9 cellular contexts compared by ENCODE assay signal in genomic region chr9:37035472-37036236, GRCh38. TPM values are rescaled to one million over a fixed set of nuclear protein-coding genes. Genes with fewer than 3 reads are reported as not detected.
DNase-seq lines count a peak whose midpoint lies in the region; ATAC-seq and TF ChIP-seq lines count a peak whose summit lies in the region.
"Had no signal": no experiment of that assay in that cellular context is flagged by ENCODE, and none has a peak within 500 bp of the region (broad histone marks: within the 10 kb centered on the region; RNA-seq: fewer than 3 reads in every experiment).

No MANE protein-coding gene starts in this region.

- TF ChIP-seq CTCF in esophagus muscularis mucosa (IDR thresholded peaks at IDR 0.05) (no peak), spleen (IDR thresholded peaks at IDR 0.05 in 8 of 11, conservative IDR thresholded peaks at IDR 0.05 in 3 of 11) (no peak)

- H3K4me1 ChIP-seq in NT2/D1 (ENCODE audit: insufficient read depth, insufficient read length) (no peaks in the 10 kb centered on the region), esophagus muscularis mucosa (peaks cover 39 to 48% (median 45%) of the 10 kb centered on the region in 4 donors), spleen (peaks cover 9 to 87% (median 47%) of the 10 kb centered on the region in 6 donors), aorta (ENCODE audit: control insufficient read depth in 1 of 2, insufficient read depth in 2 of 2, low read length in 2 of 2) (peaks cover 0 to 2% of the 10 kb centered on the region in 2 donors)

- H3K27ac ChIP-seq in esophagus muscularis mucosa (replicated peaks in 1 of 4) (no peak overlapping the region), spleen (peak overlapping the region in 7 of 8 donors; percentile 69 to 91 (median 88)), aorta (ENCODE audit: low read depth in 1 of 2, low read length in 2 of 2) (no peak overlapping the region)

- TF ChIP-seq POLR2A in esophagus muscularis mucosa (IDR thresholded peaks at IDR 0.05; ENCODE audit: low read depth), result no peak
- peak in 1 of 3 donors; percentile 21 for TF ChIP-seq POLR2A in spleen (IDR thresholded peaks at IDR 0.05)

- intact Hi-C loops in esophagus muscularis mucosa (cut with DNase I), result no loop called here
- intact Hi-C loops in spleen (cut with DNase I; ENCODE audit: low total_unique reads), result no loop called here
- intact Hi-C loops in aorta (cut with DNase I), result no loop called here

- DNase-seq in activated CD4-positive, alpha-beta T cell treated with anti-CD3 and anti-CD28 coated beads, Interleukin-2, amount 10 ng/mL, durations not matched to agents 7 days and 5 days, result no peak
- DNase-seq in activated CD4-positive, alpha-beta T cell treated with anti-CD3 and anti-CD28 coated beads for 48 hours, result no peak
- no peak for DNase-seq in NT2/D1 (ENCODE audit: low read depth, low spot score)
- DNase-seq in esophagus muscularis mucosa (ENCODE audit: extremely low spot score), result no peak
- DNase-seq in spleen, result peak; percentile 80
- DNase-seq in aorta, result no peak
- DNase-seq in NCI-H526 treated with DMSO at 0.1 percent for 48 hours (lab: John Stamatoyannopoulos, UW), result no peak
- DNase-seq: DMS 273 treated with DMSO at 0.1 percent for 48 hours had no signal

- H3K27me3 ChIP-seq in NT2/D1 (ENCODE audit: insufficient read depth, insufficient read length) (peaks cover 90% of the 10 kb centered on the region), esophagus muscularis mucosa (peaks cover 7 to 100% (median 83%) of the 10 kb centered on the region in 4 donors), spleen (replicated peaks in 1 of 7) (peaks cover 8 to 97% (median 90%) of the 10 kb centered on the region in 7 donors), aorta (ENCODE audit: control insufficient read depth in 1 of 2, insufficient read depth in 2 of 2, low read length in 1 of 2) (peaks cover 0 to 3% of the 10 kb centered on the region in 2 donors)

- H3K4me3 ChIP-seq in NT2/D1 (ENCODE audit: insufficient read length, low read depth) (peak overlapping the region; percentile 45), esophagus muscularis mucosa (peak overlapping the region; percentile 5 to 64 (median 56)), spleen (peak overlapping the region in 7 of 8 donors; percentile 32 to 73 (median 52)), aorta (ENCODE audit: low read length in 2 of 2) (no peak overlapping the region)

- no peaks in the 10 kb centered on the region for H3K9me3 ChIP-seq in NT2/D1 (ENCODE audit: insufficient read depth, low read length)
- H3K9me3 ChIP-seq in esophagus muscularis mucosa, result no peaks in the 10 kb centered on the region
- no peaks in the 10 kb centered on the region for H3K9me3 ChIP-seq in spleen
- H3K9me3 ChIP-seq in aorta (ENCODE audit: control insufficient read depth, low read length), result no peaks in the 10 kb centered on the region

- CTCF ChIA-PET in activated CD4-positive, alpha-beta T cell treated with anti-CD3 and anti-CD28 coated beads, Interleukin-2, amount 10 ng/mL, durations not matched to agents 7 days and 5 days (lab: Charles Lee), result interaction anchor here (0.9 to 1.4 kb wide), 3 partner anchors 10 to 52 kb away, joined by 3 to 4 read pairs (median 3); no protein-coding TSS in a partner anchor

- 6% methylated on average over 31 of the region's 39 CpGs for WGBS in esophagus muscularis mucosa
- 3 to 8% (median 7%) methylated on average over 35 to 39 of the region's 39 CpGs for whole genome bisulfite sequencing in spleen, 5 donors
- WGBS in aorta, 2 donors, result 9 to 11% methylated on average over 39 of the region's 39 CpGs

- no peak for TF ChIP-seq EP300 in esophagus muscularis mucosa (IDR thresholded peaks at IDR 0.05)

- ATAC-seq in aorta (ENCODE audit: low FRiP score) (no peak), HG02970 (IDR thresholded peaks at IDR 0.05; ENCODE audit: low FRiP score, unreplicated experiment) (no peak)

- peak overlapping the region; percentile 51 for H3K9ac ChIP-seq in NT2/D1 (ENCODE audit: insufficient read length, low read depth)

- H3K4me1 Mint-ChIP-seq in activated CD4-positive, alpha-beta T cell treated with anti-CD3 and anti-CD28 coated beads, Interleukin-2, amount 10 ng/mL, durations not matched to agents 7 days and 5 days, result peaks cover 40% of the 10 kb centered on the region

- H3K4me3 Mint-ChIP-seq in activated CD4-positive, alpha-beta T cell treated with anti-CD3 and anti-CD28 coated beads, Interleukin-2, amount 10 ng/mL, durations not matched to agents 7 days and 5 days, result peak overlapping the region; percentile 61

- H3K27me3 Mint-ChIP-seq in activated CD4-positive, alpha-beta T cell treated with anti-CD3 and anti-CD28 coated beads, Interleukin-2, amount 10 ng/mL, durations not matched to agents 7 days and 5 days, result peaks cover 90% of the 10 kb centered on the region

- peaks cover 6% of the 10 kb centered on the region for H3K36me3 Mint-ChIP-seq in activated CD4-positive, alpha-beta T cell treated with anti-CD3 and anti-CD28 coated beads, Interleukin-2, amount 10 ng/mL, durations not matched to agents 7 days and 5 days (ENCODE audit: low read depth)

- H3K9me3 Mint-ChIP-seq in activated CD4-positive, alpha-beta T cell treated with anti-CD3 and anti-CD28 coated beads, Interleukin-2, amount 10 ng/mL, durations not matched to agents 7 days and 5 days, result no peaks in the 10 kb centered on the region

- H3K36me3 ChIP-seq in NT2/D1 (ENCODE audit: insufficient read depth, insufficient read length, low read length), result no peaks in the 10 kb centered on the region
- H3K36me3 ChIP-seq in esophagus muscularis mucosa, result no peaks in the 10 kb centered on the region
- no peaks in the 10 kb centered on the region for H3K36me3 ChIP-seq in spleen
- no peaks in the 10 kb centered on the region for H3K36me3 ChIP-seq in aorta (ENCODE audit: control insufficient read depth in 1 of 2, insufficient read depth in 2 of 2, low read length in 1 of 2)

- POLR2A ChIA-PET in activated CD4-positive, alpha-beta T cell treated with anti-CD3 and anti-CD28 coated beads, Interleukin-2, amount 10 ng/mL, durations not matched to agents 7 days and 5 days (lab: Charles Lee), result no interaction called here

- H3K27ac Mint-ChIP-seq in activated CD4-positive, alpha-beta T cell treated with anti-CD3 and anti-CD28 coated beads, Interleukin-2, amount 10 ng/mL, durations not matched to agents 7 days and 5 days, result peak overlapping the region; percentile 15

RNA-seq across cellular contexts. Expression of gene PAX5, which starts 1.6 kb away (rescaled TPM):
- under 1 TPM; 0.10 to 0.12 TPM for total RNA-seq in activated CD4-positive, alpha-beta T cell treated with anti-CD3 and anti-CD28 coated beads, Interleukin-2, amount 10 ng/mL, durations not matched to agents 7 days and 5 days
- under 1 TPM in 1 of 4 donors, not detected in 3; 0.17 TPM for total RNA-seq in esophagus muscularis mucosa
- 100 to 1,000 TPM in 2 of 7 donors, 10 to 100 TPM in 5; 48.3 to 120 (median 76.4) TPM for total RNA-seq in spleen
- 10 to 100 TPM; 15.9 to 54.6 (median 22.6) TPM for polyA plus RNA-seq in spleen
- under 1 TPM; 0.19 to 0.81 TPM for total RNA-seq in aorta
- polyA plus RNA-seq in aorta, result under 1 TPM; under 0.01 to 0.61 TPM

Comparison
In these comparisons a context has a peak if more than half of its experiments do, and no peak if none do; other contexts are left out.
1. H3K4me3 ChIP-seq: peak in NT2/D1 (single experiment), esophagus muscularis mucosa (4 of 4) and spleen (7 of 8); none in aorta (0 of 2).
2. H3K27ac ChIP-seq: peak in spleen (7 of 8); none in esophagus muscularis mucosa (0 of 4) and aorta (0 of 2).
3. RNA of gene PAX5, which starts 1.6 kb away (total RNA-seq): 48.3 to 120 TPM in spleen; 0.19 to 0.81 TPM in aorta, 0.10 to 0.12 TPM in activated CD4-positive, alpha-beta T cell treated with anti-CD3 and anti-CD28 coated beads, Interleukin-2, amount 10 ng/mL, durations not matched to agents 7 days and 5 days and 0.17 TPM in esophagus muscularis mucosa; every median in the first group is over 10 times any median in the second.